ENCODE assay signal across 26 cellular contexts in the genomic region with DNA sequence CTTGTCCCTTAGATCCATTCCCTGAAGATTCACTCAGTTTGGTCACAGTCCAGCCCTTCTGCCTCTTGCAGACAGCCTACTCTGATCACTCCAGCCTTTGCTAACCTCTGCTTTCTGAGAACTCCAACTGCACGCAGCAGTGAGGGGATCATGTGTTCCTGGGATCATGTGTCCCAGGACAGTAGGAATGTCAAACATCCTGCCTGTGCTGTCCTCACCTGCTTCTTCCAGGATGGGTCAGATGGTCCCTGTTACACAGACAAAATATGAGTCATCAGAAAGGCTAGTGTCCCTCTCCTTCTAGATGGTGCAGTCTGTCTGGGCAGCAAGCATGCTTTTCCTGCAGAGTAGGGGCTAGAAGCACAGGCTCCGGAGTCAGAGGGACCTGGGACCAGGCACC. TPM values are rescaled to one million over a fixed set of nuclear protein-coding genes. Genes with fewer than 3 reads are reported as not detected.
DNase-seq lines count a peak whose midpoint lies in the region; ATAC-seq and TF ChIP-seq lines count a peak whose summit lies in the region.
"Had no signal": no experiment of that assay in that cellular context is flagged by ENCODE, and none has a peak within 500 bp of the region (broad histone marks: within the 10 kb centered on the region; RNA-seq: fewer than 3 reads in every experiment).

No MANE protein-coding gene starts in this region.

- H3K36me3 ChIP-seq in endodermal cell (ENCODE audit: control insufficient read depth, insufficient read depth, low read length), result no peaks in the 10 kb centered on the region
- H3K36me3 ChIP-seq in neuronal stem cell (replicated peaks in 1 of 2; ENCODE audit: control insufficient read depth in 2 of 2, insufficient read depth in 2 of 2, low read length in 2 of 2), result no peaks in the 10 kb centered on the region
- H3K36me3 ChIP-seq: BE2C, Peyer's patch, SJCRH30 had no signal

- H4K91ac ChIP-seq in neuronal stem cell (ENCODE audit: low read depth, low read length, poor library complexity), result no peak overlapping the region

- H3K9me3 Mint-ChIP-seq in stimulated activated naive CD8-positive, alpha-beta T cell treated with anti-CD3 and anti-CD28 coated beads, Interleukin-15, amount 100 ng/mL, for 72 hours, result no peaks in the 10 kb centered on the region
- H3K9me3 Mint-ChIP-seq in endodermal cell, result peaks cover 7% of the 10 kb centered on the region
- no peaks in the 10 kb centered on the region for H3K9me3 Mint-ChIP-seq in activated CD8-positive, alpha-beta T cell treated with anti-CD3 and anti-CD28 coated beads, Interleukin-2, amount 10 ng/mL, durations not matched to agents 7 days and 5 days (ENCODE audit: insufficient read depth)

- H3K14ac ChIP-seq in neuronal stem cell (ENCODE audit: low read length), result peak overlapping the region; percentile 42

- POLR2A ChIA-PET in HEK293T (lab: Yijun Ruan, JAX), result no interaction called here
- POLR2A ChIA-PET in activated CD8-positive, alpha-beta T cell treated with anti-CD3 and anti-CD28 coated beads, Interleukin-2, amount 10 ng/mL, durations not matched to agents 7 days and 5 days (lab: Charles Lee), result no interaction called here

- no peak overlapping the region for H4K8ac ChIP-seq in neuronal stem cell (ENCODE audit: low read depth, low read length)

- CTCF ChIA-PET in HEK293T (lab: Yijun Ruan, JAX), result no interaction called here
- CTCF ChIA-PET in activated CD8-positive, alpha-beta T cell treated with anti-CD3 and anti-CD28 coated beads, Interleukin-2, amount 10 ng/mL, durations not matched to agents 7 days and 5 days (lab: Charles Lee), result no interaction called here

- no peaks in the 10 kb centered on the region for H3K79me1 ChIP-seq in neuronal stem cell (ENCODE audit: low read depth, low read length)

- H3K4me1 Mint-ChIP-seq in stimulated activated naive CD8-positive, alpha-beta T cell treated with anti-CD3 and anti-CD28 coated beads, Interleukin-15, amount 100 ng/mL, for 72 hours, result no peaks in the 10 kb centered on the region
- H3K4me1 Mint-ChIP-seq in endodermal cell, result peaks cover 19% of the 10 kb centered on the region
- no peaks in the 10 kb centered on the region for H3K4me1 Mint-ChIP-seq in activated CD8-positive, alpha-beta T cell treated with anti-CD3 and anti-CD28 coated beads, Interleukin-2, amount 10 ng/mL, durations not matched to agents 7 days and 5 days (ENCODE audit: low read depth)

- peak overlapping the region; percentile 13 for H3K23ac ChIP-seq in neuronal stem cell (ENCODE audit: low read depth, low read length, poor library complexity)

- no peak overlapping the region for H2AK5ac ChIP-seq in neuronal stem cell (ENCODE audit: low read depth, low read length)

- no peak overlapping the region for H3K27ac ChIP-seq in endodermal cell (ENCODE audit: low read depth, low read length)
- H3K27ac ChIP-seq in neuronal stem cell (replicated peaks; ENCODE audit: low read length), result no peak overlapping the region
- H3K27ac ChIP-seq: A549, GM23248, HL-60, Peyer's patch, SJCRH30 had no signal

- H3K27me3 ChIP-seq in endodermal cell (ENCODE audit: control insufficient read depth, insufficient read depth, low read length, poor library complexity, severe bottlenecking) (no peaks in the 10 kb centered on the region), neuronal stem cell (ENCODE audit: control insufficient read depth in 3 of 3, insufficient read depth in 3 of 3, low read depth in 1 of 3, low read length in 3 of 3) (no peaks in the 10 kb centered on the region)
- H3K27me3 ChIP-seq: BE2C, Peyer's patch, SJCRH30 had no signal

- TF ChIP-seq CTCF in endodermal cell (conservative IDR thresholded peaks at IDR 0.05), result no peak

- H3K4me2 ChIP-seq in neuronal stem cell (ENCODE audit: insufficient read depth, low read length, poor library complexity, severe bottlenecking), result no peak overlapping the region
- H3K4me2 ChIP-seq: A549 had no signal

- H2BK120ac ChIP-seq in neuronal stem cell (ENCODE audit: low read depth, low read length), result no peak overlapping the region

- no peak overlapping the region for H2AFZ ChIP-seq in neuronal stem cell (ENCODE audit: low read length)
- H2AFZ ChIP-seq: GM23248 had no signal

- peaks cover 30% of the 10 kb centered on the region for H3K27me3 Mint-ChIP-seq in stimulated activated naive CD8-positive, alpha-beta T cell treated with anti-CD3 and anti-CD28 coated beads, Interleukin-15, amount 100 ng/mL, for 72 hours
- peaks cover 28% of the 10 kb centered on the region for H3K27me3 Mint-ChIP-seq in endodermal cell (ENCODE audit: insufficient read depth)
- peaks cover 13% of the 10 kb centered on the region for H3K27me3 Mint-ChIP-seq in activated CD8-positive, alpha-beta T cell treated with anti-CD3 and anti-CD28 coated beads, Interleukin-2, amount 10 ng/mL, durations not matched to agents 7 days and 5 days (ENCODE audit: low read depth)

- no peak overlapping the region for H2BK15ac ChIP-seq in neuronal stem cell (ENCODE audit: low read length)

- H3K4ac ChIP-seq in neuronal stem cell (ENCODE audit: low read length), result no peak overlapping the region

- H2BK5ac ChIP-seq in neuronal stem cell (ENCODE audit: low read length), result no peak overlapping the region

- H3K18ac ChIP-seq in neuronal stem cell (ENCODE audit: low read length), result peak overlapping the region; percentile 35

- H3K27ac Mint-ChIP-seq in stimulated activated naive CD8-positive, alpha-beta T cell treated with anti-CD3 and anti-CD28 coated beads, Interleukin-15, amount 100 ng/mL, for 72 hours, result no peak overlapping the region
- no peak overlapping the region for H3K27ac Mint-ChIP-seq in endodermal cell
- H3K27ac Mint-ChIP-seq in activated CD8-positive, alpha-beta T cell treated with anti-CD3 and anti-CD28 coated beads, Interleukin-2, amount 10 ng/mL, durations not matched to agents 7 days and 5 days, result no peak overlapping the region

- no peak overlapping the region for H3K9ac ChIP-seq in endodermal cell (ENCODE audit: extremely low read depth, low read length, poor library complexity, severe bottlenecking)
- no peak overlapping the region for H3K9ac ChIP-seq in neuronal stem cell (ENCODE audit: low read depth, low read length, poor library complexity)
- H3K9ac ChIP-seq: GM23248 had no signal

- no peak for DNase-seq in stimulated activated naive CD8-positive, alpha-beta T cell treated with anti-CD3 and anti-CD28 coated beads, Interleukin-15, amount 100 ng/mL, for 72 hours
- no peak for DNase-seq in stimulated activated naive CD8-positive, alpha-beta T cell treated with anti-CD3 and anti-CD28 coated beads, Interleukin-15, Interleukin-2, amounts not matched to agents 100 U/mL and 50 U/mL, for 24 hours
- peak; percentile 33 for DNase-seq in endodermal cell
- no peak for DNase-seq in neuronal stem cell (ENCODE audit: low spot score)
- no peak for DNase-seq in stimulated activated naive CD4-positive, alpha-beta T cell treated with Interleukin-2 at 50 U/mL for 16 hours (lab: John Stamatoyannopoulos, UW)
- DNase-seq in HEK293T (ENCODE audit: extremely low spot score), result no peak
- DNase-seq in activated CD8-positive, alpha-beta T cell treated with anti-CD3 and anti-CD28 coated beads, Interleukin-2, amount 10 ng/mL, durations not matched to agents 7 days and 5 days, result no peak
- no peak for DNase-seq in T-helper 1 cell
- DNase-seq: BE2C, DMS79, GM23248, H9, NCI-H1092 treated with DMSO at 0.1 percent for 48 hours, NCI-H1436 treated with DMSO at 0.1 percent for 48 hours, NCI-H1930, NCI-H345, NCI-H524 treated with DMSO at 0.1 percent for 48 hours, Peyer's patch, SJCRH30 had no signal

- H3K4me3 ChIP-seq in endodermal cell (ENCODE audit: low read length), result no peak overlapping the region
- no peak overlapping the region for H3K4me3 ChIP-seq in neuronal stem cell (ENCODE audit: low read length in 2 of 2)
- H3K4me3 ChIP-seq: A549, GM12878, GM23248, K562, Peyer's patch, SJCRH30 had no signal

- H3K9me3 ChIP-seq in endodermal cell (ENCODE audit: control insufficient read depth, low read length), result peaks cover 19% of the 10 kb centered on the region
- H3K9me3 ChIP-seq in neuronal stem cell (replicated peaks in 1 of 2; ENCODE audit: control insufficient read depth in 2 of 2, insufficient read depth in 1 of 2, low read depth in 1 of 2, low read length in 2 of 2), result peaks cover 0 to 2% of the 10 kb centered on the region in 2 donors
- H3K9me3 ChIP-seq: A549, BE2C, Peyer's patch, SJCRH30 had no signal

- no peak overlapping the region for H2BK12ac ChIP-seq in neuronal stem cell (ENCODE audit: low read length)

- H3K4me1 ChIP-seq in endodermal cell (ENCODE audit: control insufficient read depth, insufficient read depth, low read length), result peaks cover 3% of the 10 kb centered on the region
- no peaks in the 10 kb centered on the region for H3K4me1 ChIP-seq in neuronal stem cell (ENCODE audit: control insufficient read depth in 2 of 2, insufficient read depth in 1 of 2, low read depth in 1 of 2, low read length in 2 of 2)
- H3K4me1 ChIP-seq: A549, BE2C, Peyer's patch had no signal

- no peaks in the 10 kb centered on the region for H3K36me3 Mint-ChIP-seq in endodermal cell (ENCODE audit: low read depth)
- no peaks in the 10 kb centered on the region for H3K36me3 Mint-ChIP-seq in activated CD8-positive, alpha-beta T cell treated with anti-CD3 and anti-CD28 coated beads, Interleukin-2, amount 10 ng/mL, durations not matched to agents 7 days and 5 days (ENCODE audit: low read depth)

- no peak overlapping the region for H3K4me3 Mint-ChIP-seq in stimulated activated naive CD8-positive, alpha-beta T cell treated with anti-CD3 and anti-CD28 coated beads, Interleukin-15, amount 100 ng/mL, for 72 hours
- no peak overlapping the region for H3K4me3 Mint-ChIP-seq in endodermal cell
- H3K4me3 Mint-ChIP-seq in activated CD8-positive, alpha-beta T cell treated with anti-CD3 and anti-CD28 coated beads, Interleukin-2, amount 10 ng/mL, durations not matched to agents 7 days and 5 days, result no peak overlapping the region
- H3K4me3 Mint-ChIP-seq: H9 had no signal

- ATAC-seq in stimulated activated naive CD8-positive, alpha-beta T cell treated with anti-CD3 and anti-CD28 coated beads, Interleukin-15, amount 100 ng/mL, for 72 hours, result peak; percentile 26
- no peak for ATAC-seq in stimulated activated naive CD8-positive, alpha-beta T cell treated with anti-CD3 and anti-CD28 coated beads, Interleukin-15, Interleukin-2, amounts not matched to agents 100 U/mL and 50 U/mL, for 24 hours
- ATAC-seq in activated CD8-positive, alpha-beta T cell treated with anti-CD3 and anti-CD28 coated beads, Interleukin-2, amount 10 ng/mL, durations not matched to agents 7 days and 5 days, result no peak
- ATAC-seq: A549, GM12878, HepG2, K562 had no signal

- WGBS in endodermal cell (ENCODE audit: insufficient coverage in 1 of 2, insufficient read length in 1 of 2), 2 experiments, result 95 to 96% methylated on average over 2 of the region's 2 CpGs
- WGBS in neuronal stem cell (ENCODE audit: extremely low coverage in 2 of 2, insufficient read length in 2 of 2, insufficient replicate concordance in 1 of 2), 2 donors, result no CpG with 5 or more reads among the region's 2 CpGs

RNA-seq across cellular contexts. Expression of a gene that starts 20.2 kb away (rescaled TPM):
- 1 to 10 TPM; 2.5 to 5.9 TPM for total RNA-seq in endodermal cell
- polyA plus RNA-seq in endodermal cell (2013, experiment 1 of 2), result 1.6 TPM
- polyA plus RNA-seq in endodermal cell (2013, experiment 2 of 2), result 0.79 TPM
- 0.03 TPM for polyA plus RNA-seq in neuronal stem cell (2013, experiment 1 of 2)
- 0.07 TPM for polyA plus RNA-seq in neuronal stem cell (2013, experiment 2 of 2)
- not detected for total RNA-seq in activated CD8-positive, alpha-beta T cell treated with anti-CD3 and anti-CD28 coated beads, Interleukin-2, amount 10 ng/mL, durations not matched to agents 7 days and 5 days
- total RNA-seq: GM23248, HT-29, OCI-LY7, SJCRH30 had no signal
- polyA plus RNA-seq: GM12878, GM23248 had no signal
